Comparison of ENCODE assay signal across 17 cellular contexts in genomic region chr1:235563513-235563912, GRCh38. TPM values are rescaled to one million over a fixed set of nuclear protein-coding genes. Genes with fewer than 3 reads are reported as not detected.
A peak's percentile ranks its signal among the peaks of the same experiment; 100 is the strongest.
DNase-seq lines count a peak whose midpoint lies in the region; ATAC-seq, FAIRE-seq and TF ChIP-seq lines count a peak whose summit lies in the region.
"Had no signal": no experiment of that assay in that cellular context is flagged by ENCODE, and none has a peak within 500 bp of the region (broad histone marks: within the 10 kb centered on the region; RNA-seq: fewer than 3 reads in every experiment).

No MANE protein-coding gene starts in this region.

- H2AFZ ChIP-seq in HepG2 (ENCODE audit: low read length) = no peak overlapping the region
- no peak overlapping the region for H2AFZ ChIP-seq in mammary epithelial cell (ENCODE audit: low read depth, low read length)

- POLR2A ChIA-PET in HepG2 (lab: Yijun Ruan, JAX) = no interaction called here

- CTCF ChIA-PET in HepG2 (lab: Yijun Ruan, JAX; ENCODE audit: low intra/inter-chr PET ratio, low total read pairs) (no interaction called here), mammary epithelial cell (lab: Charles Lee; ENCODE audit: low non-redundant PET) (no interaction called here)

- H4K20me1 ChIP-seq in HepG2 (ENCODE audit: insufficient read depth, low read length) = no peaks in the 10 kb centered on the region
- H4K20me1 ChIP-seq in mammary epithelial cell (ENCODE audit: insufficient read depth, low read length) = no peaks in the 10 kb centered on the region

- no peak for ATAC-seq in HepG2
- no peak for ATAC-seq in right lobe of liver
- ATAC-seq in HG02970 (IDR thresholded peaks at IDR 0.05; ENCODE audit: low FRiP score, unreplicated experiment) = no peak

- H3K27me3 ChIP-seq in HepG2 (ENCODE audit: control insufficient read depth in 1 of 2, insufficient read depth in 2 of 2, low read length in 2 of 2) (no peaks in the 10 kb centered on the region), right lobe of liver (no peaks in the 10 kb centered on the region), mammary epithelial cell (ENCODE audit: insufficient read depth, low read length) (peaks cover 2% of the 10 kb centered on the region)

- intact Hi-C loops in HepG2 (cut with micrococcal nuclease; ENCODE audit: unreplicated experiment) (no loop called here), right lobe of liver (cut with DNase I) (no loop called here), mammary epithelial cell (cut with micrococcal nuclease) (no loop called here)

- H3K4me2 ChIP-seq in HepG2 (ENCODE audit: low read depth, low read length) = no peak overlapping the region
- H3K4me2 ChIP-seq in mammary epithelial cell (ENCODE audit: insufficient read depth, low read depth, low read length) = no peak overlapping the region

- in situ Hi-C loops in HepG2 (cut with HindIII; ENCODE audit: extremely low pct_ligation_motif_present, low pct_unique_long_range_greater_than_20kb) = no loop called here
- in situ Hi-C loops in mammary epithelial cell (cut with MboI; ENCODE audit: low sequenced_read_pairs in 2 of 2) = no loop called here

- TF ChIP-seq POLR2A in HepG2 (IDR thresholded peaks at IDR 0.05; ENCODE audit: insufficient read depth in 1 of 2, low read depth in 2 of 2, low read length in 2 of 2) (no peak), right lobe of liver (IDR thresholded peaks at IDR 0.05) (no peak), NB4 (IDR thresholded peaks at IDR 0.05; ENCODE audit: extremely low read depth, insufficient read length) (no peak)

- H3K79me2 ChIP-seq in HepG2 (ENCODE audit: insufficient read depth, low read length) (no peaks in the 10 kb centered on the region), mammary epithelial cell (ENCODE audit: insufficient read depth, low read length) (no peaks in the 10 kb centered on the region)

- 100% methylated on average over 1 of the region's 1 CpG for WGBS in HepG2 (ENCODE audit: low lambda C conversion rate)
- WGBS in right lobe of liver (ENCODE audit: insufficient coverage, low coverage, low lambda C conversion rate, missing lambda C conversion rate) = 73% methylated on average over 1 of the region's 1 CpG
- WGBS in mammary epithelial cell (ENCODE audit: low coverage, missing lambda C conversion rate) = 91% methylated on average over 1 of the region's 1 CpG

- DNase-seq in HepG2 (ENCODE audit: low spot score) = no peak
- DNase-seq in right lobe of liver = no peak
- peak; percentile 50 for DNase-seq in NB4 (ENCODE audit: low read depth)
- peak; percentile 48 for DNase-seq in SKM-1 (lab: John Stamatoyannopoulos, UW; ENCODE audit: unreplicated experiment)
- DNase-seq in mammary epithelial cell = no peak
- no peak for DNase-seq in NCI-H2227 (lab: John Stamatoyannopoulos, UW; ENCODE audit: unreplicated experiment)
- DNase-seq: ACHN; C1 segment of cervical spinal cord; CD4-positive, alpha-beta T cell; DMS153; DMS79 treated with DMSO at 0.1 percent for 48 hours; EL had no signal

- no TSS peak for BruUV-seq in HepG2 (replicated peaks; lab: Mats Ljungman, UMichigan)
- no TSS peak for BruUV-seq in mammary epithelial cell (replicated peaks; lab: Mats Ljungman, UMichigan)

- H3K9me3 ChIP-seq in HepG2 (ENCODE audit: low read length) (no peaks in the 10 kb centered on the region), right lobe of liver (no peaks in the 10 kb centered on the region), mammary epithelial cell (replicated peaks; ENCODE audit: insufficient read depth, low read length) (no peaks in the 10 kb centered on the region)
- H3K9me3 ChIP-seq: HAP-1 had no signal

- no peak for FAIRE-seq in HepG2 (lab: Jason Lieb, UNC)
- FAIRE-seq: D721Med, G401.6, H1 had no signal

- TF ChIP-seq EP300 in HepG2 (IDR thresholded peaks at IDR 0.05; ENCODE audit: low read depth in 2 of 2, low read length in 2 of 2) (no peak), HepG2 (CRISPR knock-in tag; IDR thresholded peaks at IDR 0.05; ENCODE audit: borderline replicate concordance) (no peak)

- H3K9ac ChIP-seq in HepG2 (ENCODE audit: insufficient read depth, low read depth, low read length) (no peak overlapping the region), mammary epithelial cell (ENCODE audit: insufficient read depth, low read length) (no peak overlapping the region)

- H3K4me3 ChIP-seq in HepG2 (replicated peaks in 1 of 3; ENCODE audit: insufficient read depth in 1 of 3, low read depth in 2 of 3, low read length in 3 of 3) (no peak overlapping the region), right lobe of liver (no peak overlapping the region), NB4 (ENCODE audit: low read depth, low read length) (no peak overlapping the region), mammary epithelial cell (replicated peaks in 1 of 3; ENCODE audit: insufficient read depth in 1 of 3, low read depth in 2 of 3, low read length in 3 of 3) (no peak overlapping the region)
- H3K4me3 ChIP-seq: HAP-1 had no signal

- H3K36me3 ChIP-seq in HepG2 (replicated peaks in 1 of 2; ENCODE audit: control insufficient read depth in 1 of 2, insufficient read depth in 2 of 2, low read length in 2 of 2) = peaks cover 5 to 25% of the 10 kb centered on the region in 2 experiments
- H3K36me3 ChIP-seq in right lobe of liver = no peaks in the 10 kb centered on the region
- no peaks in the 10 kb centered on the region for H3K36me3 ChIP-seq in mammary epithelial cell (ENCODE audit: insufficient read depth, low read length)
- H3K36me3 ChIP-seq: HAP-1 had no signal

- TF ChIP-seq CTCF in HepG2 (CRISPR knock-in tag; IDR thresholded peaks at IDR 0.05) (no peak), right lobe of liver (IDR thresholded peaks at IDR 0.05) (no peak), NB4 (IDR thresholded peaks at IDR 0.05; ENCODE audit: low read depth, low read length) (no peak), mammary epithelial cell (conservative IDR thresholded peaks at IDR 0.05 in 1 of 2, IDR thresholded peaks at IDR 0.05 in 1 of 2; ENCODE audit: extremely low read depth in 1 of 2, insufficient read depth in 1 of 2, low read depth in 1 of 2, low read length in 2 of 2) (no peak)

- H3K4me1 ChIP-seq in HepG2 (ENCODE audit: insufficient read depth, low read length) (no peaks in the 10 kb centered on the region), right lobe of liver (no peaks in the 10 kb centered on the region), mammary epithelial cell (ENCODE audit: insufficient read depth, low read length) (no peaks in the 10 kb centered on the region)
- H3K4me1 ChIP-seq: HAP-1 had no signal

- no peak for TF ChIP-seq RAD21 in HepG2 (CRISPR knock-in tag; IDR thresholded peaks at IDR 0.05)

- H3K27ac ChIP-seq in HepG2 (ENCODE audit: extremely low read length, insufficient read depth, low read length) (no peak overlapping the region), right lobe of liver (no peak overlapping the region), mammary epithelial cell (ENCODE audit: insufficient read depth, low read depth, low read length) (no peak overlapping the region)

- dilution Hi-C loops in mammary epithelial cell (cut with HindIII; ENCODE audit: low sequenced_read_pairs) = no loop called here

TF ChIP-seq in HepG2, 621 proteins besides CTCF, POLR2A, EP300 and RAD21:
- TF ChIP-seq MNT (IDR thresholded peaks at IDR 0.05) (peak; percentile 96), CBX5 (CRISPR knock-in tag; IDR thresholded peaks at IDR 0.05; ENCODE audit: borderline replicate concordance) (no peak)

RNA-seq across cellular contexts. Expression of gene B3GALNT2, which starts 59.3 kb away (rescaled TPM):
- 22.3 and 28.9 TPM in 2 replicates for total RNA-seq in HepG2 (2016; rRNA removed; fragmentation: Illumina TruSeq; extraction: Trizol)
- total RNA-seq in HepG2 (2016; cell fraction: cytosol; rRNA removed; fragmentation: Illumina TruSeq; extraction: Trizol; ENCODE audit: low read depth) = 29.6 and 35.2 TPM in 2 replicates
- 20.5 and 28.3 TPM in 2 replicates for total RNA-seq in HepG2 (2016; cell fraction: insoluble cytoplasmic fraction; rRNA removed; fragmentation: Illumina TruSeq; extraction: Trizol)
- 23.3 and 27.3 TPM in 2 replicates for total RNA-seq in HepG2 (2016; cell fraction: membrane; rRNA removed; fragmentation: Illumina TruSeq; extraction: Trizol)
- total RNA-seq in HepG2 (2016; cell fraction: nucleus; rRNA removed; fragmentation: Illumina TruSeq; extraction: Trizol) = 24.2 and 34.7 TPM in 2 replicates
- polyA plus RNA-seq in HepG2 (2011; rRNA removed) = 14.6 and 16.5 TPM in 2 replicates
- polyA plus RNA-seq in HepG2 (2011; cell fraction: cytosol; rRNA removed) = 8.0 and 10.4 TPM in 2 replicates
- 16.4 TPM in 2 replicates for polyA plus RNA-seq in HepG2 (2011; cell fraction: nucleus; rRNA removed)
- polyA plus RNA-seq in HepG2 (2012) = 14.5 and 15.0 TPM in 2 replicates
- polyA plus RNA-seq in HepG2 (2016; cell fraction: cytosol; fragmentation: Illumina TruSeq; extraction: Trizol; ENCODE audit: low read depth) = 3.2 and 3.4 TPM in 2 replicates
- 9.9 and 10.3 TPM in 2 replicates for polyA plus RNA-seq in HepG2 (2016; cell fraction: insoluble cytoplasmic fraction; fragmentation: Illumina TruSeq; extraction: Trizol; ENCODE audit: low read depth)
- 6.4 and 6.5 TPM in 2 replicates for polyA plus RNA-seq in HepG2 (2016; cell fraction: membrane; fragmentation: Illumina TruSeq; extraction: Trizol; ENCODE audit: low read depth)
- 20.1 and 22.3 TPM in 2 replicates for polyA plus RNA-seq in HepG2 (2016; cell fraction: nucleus; fragmentation: Illumina TruSeq; extraction: Trizol; ENCODE audit: insufficient read depth, low read depth)
- polyA minus RNA-seq in HepG2 (2011; rRNA and poly(A)+ RNA removed; ENCODE audit: low replicate concordance) = 23.0 and 50.3 TPM in 2 replicates
- polyA minus RNA-seq in HepG2 (2011; cell fraction: cytosol; rRNA and poly(A)+ RNA removed) = 20.0 and 21.6 TPM in 2 replicates
- polyA minus RNA-seq in HepG2 (2011; cell fraction: nucleus; rRNA and poly(A)+ RNA removed) = 41.8 and 43.5 TPM in 2 replicates
- total RNA-seq in right lobe of liver = 10 to 100 TPM in 3 of 6 experiments, 1 to 10 TPM in 3; 7.0 to 15.5 (median 9.1) TPM
- total RNA-seq in mammary epithelial cell = 10 to 100 TPM; 50.8 to 66.3 TPM
- 25.4 TPM for polyA plus RNA-seq in mammary epithelial cell
- polyA minus RNA-seq in mammary epithelial cell = 65.5 TPM

Comparison
In these comparisons a context has a peak if more than half of its experiments do, and no peak if none do; other contexts are left out.
1. DNase-seq: peak in NB4 (single experiment) and SKM-1 (single experiment); none in HepG2 (single experiment), right lobe of liver (0 of 3), mammary epithelial cell (single experiment) and NCI-H2227 (single experiment).